ENCODE assay signal across 1 cellular context in genomic region chr1:206766251-206766856, GRCh38.
A peak's percentile ranks its signal among the peaks of the same experiment; 100 is the strongest.
TF ChIP-seq lines count a peak whose summit lies in the region.

No MANE protein-coding gene starts in this region.

TF ChIP-seq in K562, 482 proteins besides CTCF, POLR2A, EP300 and RAD21 (continued from another document and continues in another):
- TF ChIP-seq, protein P1, sequence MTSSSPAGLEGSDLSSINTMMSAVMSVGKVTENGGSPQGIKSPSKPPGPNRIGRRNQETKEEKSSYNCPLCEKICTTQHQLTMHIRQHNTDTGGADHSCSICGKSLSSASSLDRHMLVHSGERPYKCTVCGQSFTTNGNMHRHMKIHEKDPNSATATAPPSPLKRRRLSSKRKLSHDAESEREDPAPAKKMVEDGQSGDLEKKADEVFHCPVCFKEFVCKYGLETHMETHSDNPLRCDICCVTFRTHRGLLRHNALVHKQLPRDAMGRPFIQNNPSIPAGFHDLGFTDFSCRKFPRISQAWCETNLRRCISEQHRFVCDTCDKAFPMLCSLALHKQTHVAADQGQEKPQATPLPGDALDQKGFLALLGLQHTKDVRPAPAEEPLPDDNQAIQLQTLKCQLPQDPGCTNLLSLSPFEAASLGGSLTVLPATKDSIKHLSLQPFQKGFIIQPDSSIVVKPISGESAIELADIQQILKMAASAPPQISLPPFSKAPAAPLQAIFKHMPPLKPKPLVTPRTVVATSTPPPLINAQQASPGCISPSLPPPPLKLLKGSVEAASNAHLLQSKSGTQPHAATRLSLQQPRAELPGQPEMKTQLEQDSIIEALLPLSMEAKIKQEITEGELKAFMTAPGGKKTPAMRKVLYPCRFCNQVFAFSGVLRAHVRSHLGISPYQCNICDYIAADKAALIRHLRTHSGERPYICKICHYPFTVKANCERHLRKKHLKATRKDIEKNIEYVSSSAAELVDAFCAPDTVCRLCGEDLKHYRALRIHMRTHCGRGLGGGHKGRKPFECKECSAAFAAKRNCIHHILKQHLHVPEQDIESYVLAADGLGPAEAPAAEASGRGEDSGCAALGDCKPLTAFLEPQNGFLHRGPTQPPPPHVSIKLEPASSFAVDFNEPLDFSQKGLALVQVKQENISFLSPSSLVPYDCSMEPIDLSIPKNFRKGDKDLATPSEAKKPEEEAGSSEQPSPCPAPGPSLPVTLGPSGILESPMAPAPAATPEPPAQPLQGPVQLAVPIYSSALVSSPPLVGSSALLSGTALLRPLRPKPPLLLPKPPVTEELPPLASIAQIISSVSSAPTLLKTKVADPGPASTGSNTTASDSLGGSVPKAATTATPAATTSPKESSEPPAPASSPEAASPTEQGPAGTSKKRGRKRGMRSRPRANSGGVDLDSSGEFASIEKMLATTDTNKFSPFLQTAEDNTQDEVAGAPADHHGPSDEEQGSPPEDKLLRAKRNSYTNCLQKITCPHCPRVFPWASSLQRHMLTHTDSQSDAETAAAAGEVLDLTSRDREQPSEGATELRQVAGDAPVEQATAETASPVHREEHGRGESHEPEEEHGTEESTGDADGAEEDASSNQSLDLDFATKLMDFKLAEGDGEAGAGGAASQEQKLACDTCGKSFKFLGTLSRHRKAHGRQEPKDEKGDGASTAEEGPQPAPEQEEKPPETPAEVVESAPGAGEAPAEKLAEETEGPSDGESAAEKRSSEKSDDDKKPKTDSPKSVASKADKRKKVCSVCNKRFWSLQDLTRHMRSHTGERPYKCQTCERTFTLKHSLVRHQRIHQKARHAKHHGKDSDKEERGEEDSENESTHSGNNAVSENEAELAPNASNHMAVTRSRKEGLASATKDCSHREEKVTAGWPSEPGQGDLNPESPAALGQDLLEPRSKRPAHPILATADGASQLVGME (CRISPR knock-in tag; IDR thresholded peaks at IDR 0.05) = peak; percentile 19; the same call in 1 of the 2 replicates
- TF ChIP-seq IRF2 (CRISPR knock-in tag; IDR thresholded peaks at IDR 0.05) (no peak), SMARCC2 (IDR thresholded peaks at IDR 0.05; ENCODE audit: low read depth) (peak; percentile 54; the same call in 1 of the 2 replicates), CBFA2T3 (IDR thresholded peaks at IDR 0.05) (peak; percentile 73), MTA3 (IDR thresholded peaks at IDR 0.05; ENCODE audit: borderline replicate concordance) (no peak; the same call in 1 of the 2 replicates), PHB (CRISPR knock-in tag; IDR thresholded peaks at IDR 0.05) (no peak), ZFP36 (IDR thresholded peaks at IDR 0.05; ENCODE audit: low read depth, low read length, partially characterized antibody) (peak; percentile 9), E2F1 (CRISPR knock-in tag; IDR thresholded peaks at IDR 0.05) (no peak), ZNF140 (CRISPR knock-in tag; IDR thresholded peaks at IDR 0.05) (no peak), SIX5 (IDR thresholded peaks at IDR 0.05; ENCODE audit: borderline replicate concordance in 1 of 2, insufficient read depth in 1 of 2, low read depth in 1 of 2, low read length in 2 of 2) (no peak), MEIS2 (IDR thresholded peaks at IDR 0.05; ENCODE audit: partially characterized antibody) (peak; percentile 35), BRD9 (IDR thresholded peaks at IDR 0.05; ENCODE audit: low read depth, partially characterized antibody) (no peak), EZH2 (IDR thresholded peaks at IDR 0.05; ENCODE audit: borderline replicate concordance, low read depth, low read length) (no peak), NR2C2 (CRISPR knock-in tag; IDR thresholded peaks at IDR 0.05) (no peak), NR2C2 (tag; IDR thresholded peaks at IDR 0.05) (peak; percentile 12; the same call in 1 of the 2 replicates), POLR2G (IDR thresholded peaks at IDR 0.05; ENCODE audit: low read depth, low read length) (no peak), CBX5 (IDR thresholded peaks at IDR 0.05; ENCODE audit: borderline replicate concordance, low read depth) (no peak; the same call in 1 of the 2 replicates), ARID2 (IDR thresholded peaks at IDR 0.05) (no peak), IFI16 (CRISPR knock-in tag; IDR thresholded peaks at IDR 0.05) (no peak), ZNF134 (CRISPR knock-in tag; conservative IDR thresholded peaks at IDR 0.05) (no peak), PTBP1 (IDR thresholded peaks at IDR 0.05; ENCODE audit: low read depth, low read length) (no peak), LCOR (CRISPR knock-in tag; IDR thresholded peaks at IDR 0.05) (peak; percentile 75), ATF4 (CRISPR knock-in tag; IDR thresholded peaks at IDR 0.05) (peak; percentile 25; the same call in 1 of the 2 replicates), TEAD2 (tag; IDR thresholded peaks at IDR 0.05) (no peak), SAFB2 (IDR thresholded peaks at IDR 0.05; ENCODE audit: borderline replicate concordance, low read depth, low read length, severe bottlenecking) (no peak), VEZF1 (CRISPR knock-in tag; IDR thresholded peaks at IDR 0.05) (peak; percentile 77), USF1 (CRISPR knock-in tag; IDR thresholded peaks at IDR 0.05) (peak; percentile 66), RB1 (IDR thresholded peaks at IDR 0.05; ENCODE audit: low read depth) (peak; percentile 49; the same call in 1 of the 2 replicates), THAP12 (CRISPR knock-in tag; IDR thresholded peaks at IDR 0.05) (no peak), ELF1 (tag; IDR thresholded peaks at IDR 0.05) (no peak), ZSCAN32 (CRISPR knock-in tag; IDR thresholded peaks at IDR 0.05) (no peak), DIDO1 (tag; IDR thresholded peaks at IDR 0.05; ENCODE audit: low read depth) (no peak), BCL6 (CRISPR knock-in tag; IDR thresholded peaks at IDR 0.05) (0 out of 2 replicates have a peak, but pooled peaks have one; percentile 26), TBP (optimal IDR thresholded peaks at IDR 0.05; ENCODE audit: low read depth, low read length) (no peak), FOXK2 (conservative IDR thresholded peaks at IDR 0.05 in 1 of 2, IDR thresholded peaks at IDR 0.05 in 1 of 2; ENCODE audit: low read depth in 2 of 2) (peak; percentile 49 to 58; a peak in 1 of 4 replicates), ZNF12 (CRISPR knock-in tag; IDR thresholded peaks at IDR 0.05) (no peak), ZNF124 (CRISPR knock-in tag; IDR thresholded peaks at IDR 0.05) (no peak), XRCC3 (IDR thresholded peaks at IDR 0.05) (no peak), RBM25 (IDR thresholded peaks at IDR 0.05; ENCODE audit: low read depth, low read length, severe bottlenecking) (no peak), POLR2H (tag; IDR thresholded peaks at IDR 0.05; ENCODE audit: low read depth) (no peak), ZFP30 (CRISPR knock-in tag; IDR thresholded peaks at IDR 0.05; ENCODE audit: borderline replicate concordance) (no peak), HDAC2 (IDR thresholded peaks at IDR 0.05) (no peak), ZNF146 (CRISPR knock-in tag; IDR thresholded peaks at IDR 0.05; ENCODE audit: unreplicated experiment) (no peak), ZNF584 (CRISPR knock-in tag; IDR thresholded peaks at IDR 0.05; ENCODE audit: low read depth) (peak; percentile 82), KLF13 (tag; IDR thresholded peaks at IDR 0.05; ENCODE audit: borderline replicate concordance, low read depth) (no peak), HMGXB4 (CRISPR knock-in tag; IDR thresholded peaks at IDR 0.05) (no peak), TRIM24 (IDR thresholded peaks at IDR 0.05) (peak in 1 of 2 experiments; percentile 58; a peak in 1 of 4 replicates), ETV1 (tag; conservative IDR thresholded peaks at IDR 0.05; ENCODE audit: low read depth) (peak; percentile 82), EHMT2 (IDR thresholded peaks at IDR 0.05) (no peak), SMC3 (conservative IDR thresholded peaks at IDR 0.05; ENCODE audit: insufficient read depth, low read depth, low read length) (no peak), ZNF780A (CRISPR knock-in tag; IDR thresholded peaks at IDR 0.05) (no peak), EGR1 (conservative IDR thresholded peaks at IDR 0.05) (0 out of 2 replicates have a peak, but pooled peaks have one; percentile 14), CBX8 (IDR thresholded peaks at IDR 0.05; ENCODE audit: borderline replicate concordance, extremely low read depth, low read depth, low read length, poor library complexity, severe bottlenecking) (no peak), ZKSCAN8 (CRISPR knock-in tag; IDR thresholded peaks at IDR 0.05) (no peak), ZNF764 (CRISPR knock-in tag; IDR thresholded peaks at IDR 0.05; ENCODE audit: low read depth) (no peak), HCFC1 (IDR thresholded peaks at IDR 0.05; ENCODE audit: low read depth, low read length) (no peak)
- TF ChIP-seq, protein P2, sequence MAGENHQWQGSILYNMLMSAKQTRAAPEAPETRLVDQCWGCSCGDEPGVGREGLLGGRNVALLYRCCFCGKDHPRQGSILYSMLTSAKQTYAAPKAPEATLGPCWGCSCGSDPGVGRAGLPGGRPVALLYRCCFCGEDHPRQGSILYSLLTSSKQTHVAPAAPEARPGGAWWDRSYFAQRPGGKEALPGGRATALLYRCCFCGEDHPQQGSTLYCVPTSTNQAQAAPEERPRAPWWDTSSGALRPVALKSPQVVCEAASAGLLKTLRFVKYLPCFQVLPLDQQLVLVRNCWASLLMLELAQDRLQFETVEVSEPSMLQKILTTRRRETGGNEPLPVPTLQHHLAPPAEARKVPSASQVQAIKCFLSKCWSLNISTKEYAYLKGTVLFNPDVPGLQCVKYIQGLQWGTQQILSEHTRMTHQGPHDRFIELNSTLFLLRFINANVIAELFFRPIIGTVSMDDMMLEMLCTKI (IDR thresholded peaks at IDR 0.05; ENCODE audit: partially characterized antibody) = no peak
- TF ChIP-seq, protein P3, sequence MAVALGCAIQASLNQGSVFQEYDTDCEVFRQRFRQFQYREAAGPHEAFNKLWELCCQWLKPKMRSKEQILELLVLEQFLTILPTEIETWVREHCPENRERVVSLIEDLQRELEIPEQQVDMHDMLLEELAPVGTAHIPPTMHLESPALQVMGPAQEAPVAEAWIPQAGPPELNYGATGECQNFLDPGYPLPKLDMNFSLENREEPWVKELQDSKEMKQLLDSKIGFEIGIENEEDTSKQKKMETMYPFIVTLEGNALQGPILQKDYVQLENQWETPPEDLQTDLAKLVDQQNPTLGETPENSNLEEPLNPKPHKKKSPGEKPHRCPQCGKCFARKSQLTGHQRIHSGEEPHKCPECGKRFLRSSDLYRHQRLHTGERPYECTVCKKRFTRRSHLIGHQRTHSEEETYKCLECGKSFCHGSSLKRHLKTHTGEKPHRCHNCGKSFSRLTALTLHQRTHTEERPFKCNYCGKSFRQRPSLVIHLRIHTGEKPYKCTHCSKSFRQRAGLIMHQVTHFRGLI (CRISPR knock-in tag; IDR thresholded peaks at IDR 0.05) = no peak
